9 cellular contexts compared by ENCODE assay signal in genomic region chr19:1154731-1155351, GRCh38. TPM values are rescaled to one million over a fixed set of nuclear protein-coding genes. Genes with fewer than 3 reads are reported as not detected.
DNase-seq lines count a peak whose midpoint lies in the region; ATAC-seq and TF ChIP-seq lines count a peak whose summit lies in the region.
"Had no signal": no experiment of that assay in that cellular context is flagged by ENCODE, and none has a peak within 500 bp of the region (broad histone marks: within the 10 kb centered on the region; RNA-seq: fewer than 3 reads in every experiment).

No MANE protein-coding gene starts in this region.

- peaks cover 65% of the 10 kb centered on the region for H3K4me1 ChIP-seq in vagina

- intact Hi-C loops in vagina (cut with DNase I) = no loop called here
- intact Hi-C loops in activated CD8-positive, alpha-beta T cell treated with anti-CD3 and anti-CD28 coated beads for 36 hours (cut with micrococcal nuclease) = no loop called here
- intact Hi-C loops in activated T-helper 1 cell treated with anti-CD3 and anti-CD28 coated beads, Interleukin-12 subunit alpha, Interleukin-12 subunit beta, Interleukin-2, Interleukin-4 antibody, amounts not matched to agents 30 ng/mL and 10 ng/mL and 1 ng/mL, durations not matched to agents 14 hours and 24 hours and 36 hours (cut with micrococcal nuclease) = no loop called here

- peaks cover 1% of the 10 kb centered on the region for H3K4me1 Mint-ChIP-seq in mesothelial cell of epicardium
- no peaks in the 10 kb centered on the region for H3K4me1 Mint-ChIP-seq in activated CD8-positive, alpha-beta T cell treated with anti-CD3 and anti-CD28 coated beads for 36 hours (ENCODE audit: low read depth)
- H3K4me1 Mint-ChIP-seq in activated T-helper 1 cell treated with anti-CD3 and anti-CD28 coated beads, Interleukin-12 subunit alpha, Interleukin-12 subunit beta, Interleukin-2, Interleukin-4 antibody, amounts not matched to agents 30 ng/mL and 10 ng/mL and 1 ng/mL, durations not matched to agents 14 hours and 24 hours and 36 hours (ENCODE audit: low read depth) = no peaks in the 10 kb centered on the region

- no peaks in the 10 kb centered on the region for H3K27me3 Mint-ChIP-seq in mesothelial cell of epicardium (ENCODE audit: low read depth)
- H3K27me3 Mint-ChIP-seq in activated CD8-positive, alpha-beta T cell treated with anti-CD3 and anti-CD28 coated beads for 36 hours = no peaks in the 10 kb centered on the region
- H3K27me3 Mint-ChIP-seq in activated T-helper 1 cell treated with anti-CD3 and anti-CD28 coated beads, Interleukin-12 subunit alpha, Interleukin-12 subunit beta, Interleukin-2, Interleukin-4 antibody, amounts not matched to agents 30 ng/mL and 10 ng/mL and 1 ng/mL, durations not matched to agents 14 hours and 24 hours and 36 hours (ENCODE audit: insufficient read depth) = no peaks in the 10 kb centered on the region

- peak overlapping the region; percentile 26 to 42 for H3K4me3 ChIP-seq in vagina

- POLR2A ChIA-PET in activated CD8-positive, alpha-beta T cell treated with anti-CD3 and anti-CD28 coated beads for 36 hours (lab: Charles Lee) = interaction anchor here (1.1 to 1.3 kb wide), 2 partner anchors 12 to 19 kb away, joined by 3 to 6 read pairs; no protein-coding TSS in a partner anchor

- ATAC-seq in activated CD8-positive, alpha-beta T cell treated with anti-CD3 and anti-CD28 coated beads for 36 hours = no peak
- ATAC-seq in GM21515 (IDR thresholded peaks at IDR 0.05; ENCODE audit: unreplicated experiment) = no peak

- DNase-seq in NCI-H1417 (lab: John Stamatoyannopoulos, UW) (peak in 2 of 3 experiments; percentile 47 to 64), NCI-H1417 treated with DMSO at 0.1 percent for 48 hours (lab: John Stamatoyannopoulos, UW) (no peak), epidermal melanocyte (ENCODE audit: insufficient read length, low spot score) (peak; percentile 98), mesothelial cell of epicardium (ENCODE audit: low spot score in 2 of 2, unreplicated experiment in 2 of 2) (no peak), vagina (ENCODE audit: extremely low spot score in 2 of 2) (no peak)
- no peak for DNase-seq in activated CD8-positive, alpha-beta T cell treated with anti-CD3 and anti-CD28 coated beads for 36 hours
- no peak for DNase-seq in activated T-helper 1 cell treated with anti-CD3 and anti-CD28 coated beads, Interleukin-12 subunit alpha, Interleukin-12 subunit beta, Interleukin-2, Interleukin-4 antibody, amounts not matched to agents 30 ng/mL and 10 ng/mL and 1 ng/mL, durations not matched to agents 14 hours and 24 hours and 36 hours (ENCODE audit: low spot score)

- no peaks in the 10 kb centered on the region for H3K9me3 ChIP-seq in vagina

- no peak overlapping the region for H3K4me3 Mint-ChIP-seq in mesothelial cell of epicardium
- H3K4me3 Mint-ChIP-seq in activated CD8-positive, alpha-beta T cell treated with anti-CD3 and anti-CD28 coated beads for 36 hours = no peak overlapping the region
- H3K4me3 Mint-ChIP-seq in activated T-helper 1 cell treated with anti-CD3 and anti-CD28 coated beads, Interleukin-12 subunit alpha, Interleukin-12 subunit beta, Interleukin-2, Interleukin-4 antibody, amounts not matched to agents 30 ng/mL and 10 ng/mL and 1 ng/mL, durations not matched to agents 14 hours and 24 hours and 36 hours = no peak overlapping the region

- TF ChIP-seq CTCF in mesothelial cell of epicardium (IDR thresholded peaks at IDR 0.05; ENCODE audit: unreplicated experiment) (no peak), vagina (IDR thresholded peaks at IDR 0.05) (no peak)
- TF ChIP-seq CTCF in activated CD8-positive, alpha-beta T cell treated with anti-CD3 and anti-CD28 coated beads for 36 hours (IDR thresholded peaks at IDR 0.05) = no peak

- H3K27me3 ChIP-seq in vagina = no peaks in the 10 kb centered on the region

- H3K27ac Mint-ChIP-seq in mesothelial cell of epicardium = peak overlapping the region; percentile 12
- H3K27ac Mint-ChIP-seq in activated CD8-positive, alpha-beta T cell treated with anti-CD3 and anti-CD28 coated beads for 36 hours = no peak overlapping the region
- H3K27ac Mint-ChIP-seq in activated T-helper 1 cell treated with anti-CD3 and anti-CD28 coated beads, Interleukin-12 subunit alpha, Interleukin-12 subunit beta, Interleukin-2, Interleukin-4 antibody, amounts not matched to agents 30 ng/mL and 10 ng/mL and 1 ng/mL, durations not matched to agents 14 hours and 24 hours and 36 hours = no peak overlapping the region

- H3K27ac ChIP-seq in vagina = peak overlapping the region; percentile 92
- H3K27ac ChIP-seq: 22Rv1 had no signal

- peak in 1 of 2 donors; percentile 25 for TF ChIP-seq POLR2A in vagina (IDR thresholded peaks at IDR 0.05)

- H3K9me3 Mint-ChIP-seq in mesothelial cell of epicardium = no peaks in the 10 kb centered on the region
- H3K9me3 Mint-ChIP-seq in activated CD8-positive, alpha-beta T cell treated with anti-CD3 and anti-CD28 coated beads for 36 hours = no peaks in the 10 kb centered on the region
- no peaks in the 10 kb centered on the region for H3K9me3 Mint-ChIP-seq in activated T-helper 1 cell treated with anti-CD3 and anti-CD28 coated beads, Interleukin-12 subunit alpha, Interleukin-12 subunit beta, Interleukin-2, Interleukin-4 antibody, amounts not matched to agents 30 ng/mL and 10 ng/mL and 1 ng/mL, durations not matched to agents 14 hours and 24 hours and 36 hours

- peaks cover 0 to 10% of the 10 kb centered on the region in 2 donors for H3K36me3 ChIP-seq in vagina

- CTCF ChIA-PET in activated CD8-positive, alpha-beta T cell treated with anti-CD3 and anti-CD28 coated beads for 36 hours (lab: Charles Lee) = no interaction called here

- peaks cover 3% of the 10 kb centered on the region for H3K36me3 Mint-ChIP-seq in mesothelial cell of epicardium
- no peaks in the 10 kb centered on the region for H3K36me3 Mint-ChIP-seq in activated CD8-positive, alpha-beta T cell treated with anti-CD3 and anti-CD28 coated beads for 36 hours (ENCODE audit: low read depth)
- peaks cover 4% of the 10 kb centered on the region for H3K36me3 Mint-ChIP-seq in activated T-helper 1 cell treated with anti-CD3 and anti-CD28 coated beads, Interleukin-12 subunit alpha, Interleukin-12 subunit beta, Interleukin-2, Interleukin-4 antibody, amounts not matched to agents 30 ng/mL and 10 ng/mL and 1 ng/mL, durations not matched to agents 14 hours and 24 hours and 36 hours (ENCODE audit: low read depth)

RNA-seq across cellular contexts. Expression of gene SBNO2, which starts 19.2 kb away (rescaled TPM):
- total RNA-seq in mesothelial cell of epicardium = 48.5 to 56.1 TPM (median 53.0 TPM) in 3 replicates
- 54.0 TPM for total RNA-seq in vagina
- 10 to 100 TPM; 41.7 to 42.0 TPM for total RNA-seq in activated CD8-positive, alpha-beta T cell treated with anti-CD3 and anti-CD28 coated beads for 36 hours
- total RNA-seq in activated T-helper 1 cell treated with anti-CD3 and anti-CD28 coated beads, Interleukin-12 subunit alpha, Interleukin-12 subunit beta, Interleukin-2, Interleukin-4 antibody, amounts not matched to agents 30 ng/mL and 10 ng/mL and 1 ng/mL, durations not matched to agents 14 hours and 24 hours and 36 hours = 95.5 and 96.9 TPM in 2 replicates

RNA-seq across cellular contexts. Expression of gene STK11, which starts 50.7 kb away (rescaled TPM):
- total RNA-seq in mesothelial cell of epicardium (71.7 to 73.0 TPM (median 71.8 TPM) in 3 replicates), vagina (54.5 TPM)
- total RNA-seq in activated CD8-positive, alpha-beta T cell treated with anti-CD3 and anti-CD28 coated beads for 36 hours = 10 to 100 TPM; 55.1 to 58.0 TPM
- 69.6 and 71.3 TPM in 2 replicates for total RNA-seq in activated T-helper 1 cell treated with anti-CD3 and anti-CD28 coated beads, Interleukin-12 subunit alpha, Interleukin-12 subunit beta, Interleukin-2, Interleukin-4 antibody, amounts not matched to agents 30 ng/mL and 10 ng/mL and 1 ng/mL, durations not matched to agents 14 hours and 24 hours and 36 hours

RNA-seq across cellular contexts. Expression of gene GPX4, which starts 51.0 kb away (rescaled TPM):
- 190 to 208 TPM (median 201 TPM) in 3 replicates for total RNA-seq in mesothelial cell of epicardium
- total RNA-seq in vagina = 524 TPM
- total RNA-seq in activated CD8-positive, alpha-beta T cell treated with anti-CD3 and anti-CD28 coated beads for 36 hours = 100 to 1,000 TPM; 224 to 232 TPM
- total RNA-seq in activated T-helper 1 cell treated with anti-CD3 and anti-CD28 coated beads, Interleukin-12 subunit alpha, Interleukin-12 subunit beta, Interleukin-2, Interleukin-4 antibody, amounts not matched to agents 30 ng/mL and 10 ng/mL and 1 ng/mL, durations not matched to agents 14 hours and 24 hours and 36 hours = 236 and 241 TPM in 2 replicates

RNA-seq across cellular contexts. Expression of gene POLR2E, which starts 59.7 kb away (rescaled TPM):
- total RNA-seq in mesothelial cell of epicardium (137 to 145 TPM (median 143 TPM) in 3 replicates), vagina (83.7 TPM)
- total RNA-seq in activated CD8-positive, alpha-beta T cell treated with anti-CD3 and anti-CD28 coated beads for 36 hours = 100 to 1,000 TPM; 271 to 282 TPM
- 265 and 282 TPM in 2 replicates for total RNA-seq in activated T-helper 1 cell treated with anti-CD3 and anti-CD28 coated beads, Interleukin-12 subunit alpha, Interleukin-12 subunit beta, Interleukin-2, Interleukin-4 antibody, amounts not matched to agents 30 ng/mL and 10 ng/mL and 1 ng/mL, durations not matched to agents 14 hours and 24 hours and 36 hours

Comparison
In these comparisons a context has a peak if more than half of its experiments do, and no peak if none do; other contexts are left out.
1. DNase-seq: peak in NCI-H1417 (2 of 3) and epidermal melanocyte (single experiment); none in NCI-H1417 treated with DMSO at 0.1 percent for 48 hours (single experiment), mesothelial cell of epicardium (0 of 2), vagina (0 of 2), activated CD8-positive, alpha-beta T cell treated with anti-CD3 and anti-CD28 coated beads for 36 hours (single experiment) and activated T-helper 1 cell treated with anti-CD3 and anti-CD28 coated beads, Interleukin-12 subunit alpha, Interleukin-12 subunit beta, Interleukin-2, Interleukin-4 antibody, amounts not matched to agents 30 ng/mL and 10 ng/mL and 1 ng/mL, durations not matched to agents 14 hours and 24 hours and 36 hours (single experiment).